Comparison of ENCODE assay signal across 22 cellular contexts in genomic region chr1:85132078-85132715, GRCh38.
A peak's percentile ranks its signal among the peaks of the same experiment; 100 is the strongest.
DNase-seq lines count a peak whose midpoint lies in the region; ATAC-seq and TF ChIP-seq lines count a peak whose summit lies in the region.
"Had no signal": no experiment of that assay in that cellular context is flagged by ENCODE, and none has a peak within 500 bp of the region (broad histone marks: within the 10 kb centered on the region; RNA-seq: fewer than 3 reads in every experiment).

No MANE protein-coding gene starts in this region.

- TF ChIP-seq RAD21 in IMR-90 (IDR thresholded peaks at IDR 0.05; ENCODE audit: low read length) = no peak

- H3K36me3 ChIP-seq in breast epithelium (no peaks in the 10 kb centered on the region), IMR-90 (ENCODE audit: control insufficient read depth, insufficient read depth, low read length) (no peaks in the 10 kb centered on the region), body of pancreas (replicated peaks in 1 of 2; ENCODE audit: insufficient read depth in 1 of 2, low read depth in 2 of 2) (no peaks in the 10 kb centered on the region)
- H3K36me3 ChIP-seq: BLaER1, MG63 had no signal

- H2BK15ac ChIP-seq in IMR-90 (ENCODE audit: low read depth, low read length) = no peak overlapping the region

- ATAC-seq in IMR-90 (ENCODE audit: low read depth) = no peak
- ATAC-seq in body of pancreas = peak; percentile 58
- ATAC-seq in omental fat pad (ENCODE audit: low FRiP score) = peak; percentile 49
- no peak for ATAC-seq in HG03196 (IDR thresholded peaks at IDR 0.05; ENCODE audit: unreplicated experiment)
- no peak for ATAC-seq in HG03565 (IDR thresholded peaks at IDR 0.05; ENCODE audit: unreplicated experiment)
- ATAC-seq: A549, SK-N-SH treated with all-trans-retinoic acid at 6 μM for 48 hours, T-cell had no signal

- H3K9me3 Mint-ChIP-seq in MCF 10A (ENCODE audit: unreplicated experiment) = no peaks in the 10 kb centered on the region
- H3K9me3 Mint-ChIP-seq: CD4-positive, alpha-beta memory T cell; IgD-negative memory B cell; T-cell had no signal

- no peak overlapping the region for H2AK9ac ChIP-seq in IMR-90 (replicated peaks; ENCODE audit: low read depth, low read length, poor library complexity)

- H2BK20ac ChIP-seq in IMR-90 (ENCODE audit: low read depth, low read length) = no peak overlapping the region

- peak; percentile 20 for DNase-seq in MCF 10A (ENCODE audit: unreplicated experiment)
- no peak for DNase-seq in breast epithelium (ENCODE audit: low spot score in 2 of 2)
- peak; percentile 50 for DNase-seq in IMR-90
- peak in 3 of 4 donors; percentile 35 to 66 (median 48) for DNase-seq in body of pancreas
- DNase-seq in omental fat pad (ENCODE audit: low spot score) = no peak
- DNase-seq in NCI-H2171 treated with DMSO at 0.1 percent for 48 hours (lab: John Stamatoyannopoulos, UW) = no peak
- DNase-seq: Calu3; CD4-positive, alpha-beta memory T cell; Karpas-422; MG63; NCI-H1048; NCI-H1694; NCI-H526 treated with DMSO at 0.1 percent for 48 hours; SIG-M5; T-cell had no signal

- H2AK5ac ChIP-seq in IMR-90 (ENCODE audit: low read depth, low read length) = no peak overlapping the region

- H3K4me1 ChIP-seq in breast epithelium (no peaks in the 10 kb centered on the region), IMR-90 (ENCODE audit: control insufficient read depth, insufficient read depth, low read length) (peaks cover 13% of the 10 kb centered on the region), body of pancreas (peaks cover 17% of the 10 kb centered on the region)

- H3K4ac ChIP-seq in IMR-90 (ENCODE audit: low read depth, low read length) = no peak overlapping the region

- no peaks in the 10 kb centered on the region for H3K4me1 Mint-ChIP-seq in MCF 10A (ENCODE audit: insufficient read depth, unreplicated experiment)
- H3K4me1 Mint-ChIP-seq: CD4-positive, alpha-beta memory T cell; IgD-negative memory B cell; T-cell had no signal

- no peaks in the 10 kb centered on the region for H3K27me3 ChIP-seq in breast epithelium
- H3K27me3 ChIP-seq in IMR-90 (ENCODE audit: control insufficient read depth, insufficient read depth, low read length) = no peaks in the 10 kb centered on the region
- H3K27me3 ChIP-seq in body of pancreas = no peaks in the 10 kb centered on the region
- H3K27me3 ChIP-seq: BLaER1, MG63 had no signal

- no peaks in the 10 kb centered on the region for H3K27me3 Mint-ChIP-seq in MCF 10A (ENCODE audit: insufficient read depth, unreplicated experiment)

- no peak overlapping the region for H3K4me3 Mint-ChIP-seq in MCF 10A (ENCODE audit: unreplicated experiment)
- H3K4me3 Mint-ChIP-seq: CD4-positive, alpha-beta memory T cell; IgD-negative memory B cell; T-cell had no signal

- H3K56ac ChIP-seq in IMR-90 (ENCODE audit: extremely low read depth, insufficient read depth, low read length) = no peak overlapping the region

- H3K27ac Mint-ChIP-seq in MCF 10A (ENCODE audit: low read depth, unreplicated experiment) = no peak overlapping the region
- H3K27ac Mint-ChIP-seq: CD4-positive, alpha-beta memory T cell; IgD-negative memory B cell; T-cell had no signal

- TF ChIP-seq CTCF in MCF 10A (IDR thresholded peaks at IDR 0.05; ENCODE audit: unreplicated experiment) (no peak), breast epithelium (IDR thresholded peaks at IDR 0.05) (no peak), IMR-90 (conservative IDR thresholded peaks at IDR 0.05; ENCODE audit: low read depth, low read length) (no peak), body of pancreas (IDR thresholded peaks at IDR 0.05) (no peak), omental fat pad (IDR thresholded peaks at IDR 0.05) (no peak)

- H4K8ac ChIP-seq in IMR-90 (ENCODE audit: low read depth in 2 of 2, low read length in 2 of 2) = no peak overlapping the region

- H3K9me3 ChIP-seq in breast epithelium = no peaks in the 10 kb centered on the region
- H3K9me3 ChIP-seq in IMR-90 (ENCODE audit: control insufficient read depth, insufficient read depth, low read length) = no peaks in the 10 kb centered on the region
- H3K9me3 ChIP-seq in body of pancreas = no peaks in the 10 kb centered on the region
- H3K9me3 ChIP-seq: A549, BLaER1, MG63 had no signal

- 83% methylated on average over 1 of the region's 4 CpGs; no CpG with 5 or more reads in 1 of the 2 experiments for WGBS in IMR-90 (ENCODE audit: extremely low coverage in 2 of 2, insufficient read length in 1 of 2), 2 experiments
- 33 to 48% methylated on average over 4 of the region's 4 CpGs for WGBS in body of pancreas, 2 donors

- H3K4me3 ChIP-seq in breast epithelium (no peak overlapping the region), IMR-90 (ENCODE audit: insufficient read depth, low read depth, low read length) (no peak overlapping the region), body of pancreas (no peak overlapping the region)
- H3K4me3 ChIP-seq: A549, BLaER1, MG63 had no signal

- in situ Hi-C loops in IMR-90 (cut with MboI; ENCODE audit: low sequenced_read_pairs) = no loop called here

- no peaks in the 10 kb centered on the region for H3K79me1 ChIP-seq in IMR-90 (ENCODE audit: low read depth in 1 of 2, low read length in 2 of 2)

- POLR2A ChIA-PET in MCF 10A (lab: Yijun Ruan, JAX) (no interaction called here), IMR-90 (lab: Charles Lee; ENCODE audit: unreplicated experiment) (no interaction called here)

- dilution Hi-C loops in IMR-90 (cut with HindIII; ENCODE audit: low sequenced_read_pairs, unreplicated experiment) = no loop called here

- no peak overlapping the region for H3K4me2 ChIP-seq in IMR-90 (ENCODE audit: low read depth, low read length)
- H3K4me2 ChIP-seq: A549, BLaER1 had no signal

- H3K23ac ChIP-seq in IMR-90 (ENCODE audit: low read depth, low read length) = no peak overlapping the region

- no peak overlapping the region for H2BK120ac ChIP-seq in IMR-90 (ENCODE audit: low read depth, low read length)

- H3K9ac ChIP-seq in IMR-90 (ENCODE audit: low read depth, low read length) = no peak overlapping the region
- H3K9ac ChIP-seq: BLaER1 had no signal

- H3K27ac ChIP-seq in breast epithelium = no peak overlapping the region
- no peak overlapping the region for H3K27ac ChIP-seq in IMR-90 (ENCODE audit: insufficient read depth, low read length)
- peak overlapping the region in 1 of 4 donors; percentile 29 for H3K27ac ChIP-seq in body of pancreas
- H3K27ac ChIP-seq: A549, BLaER1, RWPE1 had no signal

- H4K20me1 ChIP-seq in IMR-90 (ENCODE audit: insufficient read depth, low read length) = peaks cover 5% of the 10 kb centered on the region
- H4K20me1 ChIP-seq: BLaER1 had no signal

- BruUV-seq in MCF 10A (replicated peaks; lab: Mats Ljungman, UMichigan) (no TSS peak), IMR-90 (replicated peaks; lab: Mats Ljungman, UMichigan) (no TSS peak)

- H3K14ac ChIP-seq in IMR-90 (replicated peaks; ENCODE audit: low read depth, low read length) = no peak overlapping the region

- intact Hi-C loops in MCF 10A (cut with micrococcal nuclease) (no loop called here), breast epithelium (cut with DNase I; ENCODE audit: low total_unique reads) (no loop called here), IMR-90 (cut with micrococcal nuclease) (no loop called here), body of pancreas (cut with DNase I) (no loop called here)

- no peak for TF ChIP-seq POLR2A in breast epithelium (IDR thresholded peaks at IDR 0.05)
- TF ChIP-seq POLR2A in IMR-90 (IDR thresholded peaks at IDR 0.05; ENCODE audit: low read depth, low read length) = no peak
- TF ChIP-seq POLR2A in body of pancreas (IDR thresholded peaks at IDR 0.05) = no peak

- H2BK5ac ChIP-seq in IMR-90 (ENCODE audit: low read depth, low read length, poor library complexity, severe bottlenecking) = no peak overlapping the region

- H4K5ac ChIP-seq in IMR-90 (ENCODE audit: low read depth, low read length) = no peak overlapping the region

- H2AFZ ChIP-seq in IMR-90 (replicated peaks; ENCODE audit: low read length, poor library complexity) = no peak overlapping the region

- CTCF ChIA-PET in MCF 10A (lab: Yijun Ruan, JAX) = interaction anchor here (2.6 kb wide), 1 partner anchor 23 kb away, joined by 15 read pairs; no protein-coding TSS in a partner anchor
- CTCF ChIA-PET in IMR-90 (lab: Yijun Ruan, JAX) = interaction anchor here (0.8 kb wide), 1 partner anchor 23 kb away, joined by 3 read pairs; no protein-coding TSS in a partner anchor

- H3K36me3 Mint-ChIP-seq in MCF 10A (ENCODE audit: insufficient read depth, unreplicated experiment) = no peaks in the 10 kb centered on the region
- H3K36me3 Mint-ChIP-seq: CD4-positive, alpha-beta memory T cell; IgD-negative memory B cell; T-cell had no signal

- H3K18ac ChIP-seq in IMR-90 (ENCODE audit: low read depth, low read length) = no peak overlapping the region

- peaks cover 25% of the 10 kb centered on the region for H3K9me1 ChIP-seq in IMR-90 (ENCODE audit: insufficient read depth, low read length)

- no peak overlapping the region for H4K91ac ChIP-seq in IMR-90 (ENCODE audit: insufficient read depth, low read depth, low read length)

TF ChIP-seq in IMR-90, 13 proteins besides CTCF, POLR2A, EP300 and RAD21:
- TF ChIP-seq CEBPB (IDR thresholded peaks at IDR 0.05; ENCODE audit: low read depth, low read length) (0 out of 2 replicates have a peak, but pooled peaks have one; percentile 8), MXI1 (IDR thresholded peaks at IDR 0.05; ENCODE audit: borderline replicate concordance, low read depth, low read length) (no peak), MAFK (IDR thresholded peaks at IDR 0.05; ENCODE audit: low read depth, low read length) (no peak)

Comparison
In these comparisons a context has a peak if more than half of its experiments do, and no peak if none do; other contexts are left out.
1. DNase-seq: peak in MCF 10A (single experiment), IMR-90 (single experiment) and body of pancreas (3 of 4); none in breast epithelium (0 of 2), omental fat pad (single experiment) and NCI-H2171 treated with DMSO at 0.1 percent for 48 hours (single experiment).
2. ATAC-seq: peak in body of pancreas (single experiment) and omental fat pad (single experiment); none in IMR-90 (single experiment), HG03196 (single experiment) and HG03565 (single experiment).